In the genomic region with DNA sequence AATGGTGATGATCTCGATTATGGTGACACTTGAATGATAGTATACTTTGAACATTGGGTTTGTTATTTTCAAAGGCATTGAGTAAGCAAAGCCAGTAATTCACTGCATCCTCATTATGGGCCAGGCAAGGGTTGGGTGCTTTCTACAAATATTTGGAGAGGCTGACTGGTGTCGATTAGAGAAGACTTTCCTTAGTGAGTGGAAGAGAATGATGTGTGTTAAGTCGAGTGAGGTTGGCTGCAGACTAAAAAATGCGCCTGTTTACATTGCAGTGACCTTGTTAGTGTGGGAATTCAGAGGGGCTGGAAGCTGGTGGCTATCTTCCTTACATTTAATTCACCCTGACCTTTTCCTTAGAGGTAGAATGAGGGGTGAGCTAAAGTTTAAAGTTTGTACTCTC, we compare ENCODE assay signal across 21 cellular contexts. TPM values are rescaled to one million over a fixed set of nuclear protein-coding genes. Genes with fewer than 3 reads are reported as not detected.
DNase-seq lines count a peak whose midpoint lies in the region; ATAC-seq and TF ChIP-seq lines count a peak whose summit lies in the region.
"Had no signal": no experiment of that assay in that cellular context is flagged by ENCODE, and none has a peak within 500 bp of the region (broad histone marks: within the 10 kb centered on the region; RNA-seq: fewer than 3 reads in every experiment).

No MANE protein-coding gene starts in this region.

- H3K56ac ChIP-seq in H9 (ENCODE audit: insufficient read length, low read depth, low read length): no peak overlapping the region

- no peak overlapping the region for H4K91ac ChIP-seq in H9 (ENCODE audit: insufficient read length, low read depth, low read length)

- DNase-seq in H9: no peak
- peak; percentile 26 to 43 for DNase-seq in NCI-H1930 (lab: John Stamatoyannopoulos, UW)
- DNase-seq in glutamatergic neuron: no peak
- peak; percentile 69 for DNase-seq in osteoblast (ENCODE audit: insufficient read length, low spot score, missing footprints)
- no peak for DNase-seq in T-helper 9 cell
- no peak for DNase-seq in G401 (ENCODE audit: low spot score)
- DNase-seq: activated CD4-positive, alpha-beta T cell treated with anti-CD3 and anti-CD28 coated beads, Interleukin-2, amount 50 U/mL, for 48 hours; activated naive CD8-positive, alpha-beta T cell treated with anti-CD3 and anti-CD28 coated beads, Interleukin-2, amount 10 ng/mL, durations not matched to agents 7 days and 5 days; activated T-cell treated with anti-CD3 and anti-CD28 coated beads, Interleukin-2, amount 50 U/mL, for 24 hours; brain microvascular endothelial cell; dermis blood vessel endothelial cell; KBM-7; midbrain; NCI-H1105; NCI-H526 treated with DMSO at 0.1 percent for 48 hours; occipital lobe; Peyer's patch; stimulated activated CD4-positive, alpha-beta T cell treated with anti-CD3 and anti-CD28 coated beads, Interleukin-2, amount 100 ng/mL, for 24 hours had no signal

- H3K27ac ChIP-seq in H9 (ENCODE audit: insufficient read length, low read depth, low read length) (peak overlapping the region; percentile 87), osteoblast (ENCODE audit: low read depth, low read length) (no peak overlapping the region)
- H3K27ac ChIP-seq: brain microvascular endothelial cell, Peyer's patch, thoracic aorta had no signal

- no peak overlapping the region for H3K4me3 ChIP-seq in osteoblast (ENCODE audit: insufficient read depth, low read length)
- H3K4me3 ChIP-seq: Peyer's patch, thoracic aorta had no signal

- no peaks in the 10 kb centered on the region for H4K20me1 ChIP-seq in H9 (ENCODE audit: control insufficient read depth, insufficient read depth, insufficient read length)
- H4K20me1 ChIP-seq in osteoblast (ENCODE audit: insufficient read depth, low read length): peaks cover 6% of the 10 kb centered on the region

- no peak overlapping the region for H2AFZ ChIP-seq in H9 (ENCODE audit: low read length)
- H2AFZ ChIP-seq in osteoblast (ENCODE audit: low read length): no peak overlapping the region

- H2AK5ac ChIP-seq in H9 (ENCODE audit: insufficient read length, low read length): no peak overlapping the region

- H2BK120ac ChIP-seq in H9 (ENCODE audit: low read depth, low read length, poor library complexity, severe bottlenecking): no peak overlapping the region

- WGBS in H9 (ENCODE audit: extremely low coverage, insufficient read length, low lambda C conversion rate): no CpG with 5 or more reads among the region's 4 CpGs

- peaks cover 3% of the 10 kb centered on the region for H3K79me1 ChIP-seq in H9 (ENCODE audit: insufficient read depth, low read depth, low read length, poor library complexity, severe bottlenecking)

- H3K4me1 ChIP-seq in H9 (ENCODE audit: insufficient read depth, low read length): peaks cover 9% of the 10 kb centered on the region
- H3K4me1 ChIP-seq in osteoblast (ENCODE audit: insufficient read depth, low read length): peaks cover 15% of the 10 kb centered on the region
- H3K4me1 ChIP-seq: Peyer's patch had no signal

- H3K36me3 Mint-ChIP-seq in H9 (ENCODE audit: insufficient read depth in 1 of 3, low read depth in 3 of 3) (peaks cover 11 to 23% (median 12%) of the 10 kb centered on the region in 3 experiments), glutamatergic neuron (ENCODE audit: unreplicated experiment) (peaks cover 3% of the 10 kb centered on the region)
- H3K36me3 Mint-ChIP-seq: activated naive CD8-positive, alpha-beta T cell treated with anti-CD3 and anti-CD28 coated beads, Interleukin-2, amount 10 ng/mL, durations not matched to agents 7 days and 5 days had no signal

- no peak overlapping the region for H2BK12ac ChIP-seq in H9 (ENCODE audit: insufficient read length, low read depth, low read length)

- H3K4me3 Mint-ChIP-seq in H9: peak overlapping the region; percentile 52 to 69
- no peak overlapping the region for H3K4me3 Mint-ChIP-seq in glutamatergic neuron (ENCODE audit: unreplicated experiment)
- H3K4me3 Mint-ChIP-seq: activated naive CD8-positive, alpha-beta T cell treated with anti-CD3 and anti-CD28 coated beads, Interleukin-2, amount 10 ng/mL, durations not matched to agents 7 days and 5 days; activated T-cell treated with anti-CD3 and anti-CD28 coated beads, Interleukin-2, amount 50 U/mL, for 24 hours had no signal

- no peak overlapping the region for H4K8ac ChIP-seq in H9 (replicated peaks; ENCODE audit: insufficient read length, low read depth, low read length)

- peaks cover 54 to 59% of the 10 kb centered on the region in 2 experiments for H3K4me1 Mint-ChIP-seq in H9
- peaks cover 42% of the 10 kb centered on the region for H3K4me1 Mint-ChIP-seq in glutamatergic neuron (ENCODE audit: low read depth, unreplicated experiment)
- H3K4me1 Mint-ChIP-seq: activated naive CD8-positive, alpha-beta T cell treated with anti-CD3 and anti-CD28 coated beads, Interleukin-2, amount 10 ng/mL, durations not matched to agents 7 days and 5 days had no signal

- peaks cover 6% of the 10 kb centered on the region for H3K23me2 ChIP-seq in H9 (ENCODE audit: insufficient read length, low read depth, low read length, poor library complexity, severe bottlenecking)

- H3K9ac ChIP-seq in H9 (ENCODE audit: extremely low read depth, insufficient read length, low read length): no peak overlapping the region

- H3K18ac ChIP-seq in H9 (ENCODE audit: insufficient read length, low read depth, low read length): no peak overlapping the region

- TF ChIP-seq CTCF in H9 (conservative IDR thresholded peaks at IDR 0.05) (no peak), glutamatergic neuron (IDR thresholded peaks at IDR 0.05; ENCODE audit: partially characterized antibody, unreplicated experiment) (no peak), osteoblast (IDR thresholded peaks at IDR 0.05; ENCODE audit: extremely low read depth, low read depth, low read length) (no peak)

- in situ Hi-C loops in G401 (cut with HindIII; ENCODE audit: low sequenced_read_pairs): no loop called here

- H2BK15ac ChIP-seq in H9 (ENCODE audit: low read depth, low read length): no peak overlapping the region

- H3K36me3 ChIP-seq in osteoblast (ENCODE audit: insufficient read depth, low read length): no peaks in the 10 kb centered on the region
- H3K36me3 ChIP-seq: brain microvascular endothelial cell, Peyer's patch, thoracic aorta had no signal

- H3K4me2 ChIP-seq in H9 (ENCODE audit: insufficient read depth, insufficient read length, low read length) (peak overlapping the region; percentile 82), osteoblast (ENCODE audit: insufficient read depth, low read length) (no peak overlapping the region)

- H3T11ph ChIP-seq in H9 (ENCODE audit: low read length): no peak overlapping the region

- H4K5ac ChIP-seq in H9 (ENCODE audit: insufficient read length, low read depth, low read length): no peak overlapping the region

- peaks cover 9 to 11% of the 10 kb centered on the region in 2 experiments; a peak in 4 of 5 replicates for H3K9me3 Mint-ChIP-seq in H9
- peaks cover 17% of the 10 kb centered on the region for H3K9me3 Mint-ChIP-seq in glutamatergic neuron (ENCODE audit: unreplicated experiment)
- H3K9me3 Mint-ChIP-seq: activated T-cell treated with anti-CD3 and anti-CD28 coated beads, Interleukin-2, amount 50 U/mL, for 24 hours had no signal

- H3K9me3 ChIP-seq in H9 (ENCODE audit: control insufficient read depth, low read depth, low read length) (no peaks in the 10 kb centered on the region), osteoblast (ENCODE audit: low read depth, low read length) (no peaks in the 10 kb centered on the region)
- H3K9me3 ChIP-seq: Peyer's patch, thoracic aorta had no signal

- H3K79me2 ChIP-seq in H9 (ENCODE audit: insufficient read depth, low read length): peaks cover 6% of the 10 kb centered on the region; the same call in 1 of the 2 replicates
- peaks cover 89% of the 10 kb centered on the region for H3K79me2 ChIP-seq in osteoblast (ENCODE audit: insufficient read depth, low read length)

- H3K4ac ChIP-seq in H9 (ENCODE audit: low read depth, low read length): no peak overlapping the region

- no peak for ATAC-seq in HG03097 (IDR thresholded peaks at IDR 0.05; ENCODE audit: low FRiP score, unreplicated experiment)

- no peaks in the 10 kb centered on the region for H3K27me3 ChIP-seq in H9 (ENCODE audit: insufficient read depth, low read length)
- no peaks in the 10 kb centered on the region for H3K27me3 ChIP-seq in osteoblast (ENCODE audit: insufficient read depth, low read length)
- H3K27me3 ChIP-seq: brain microvascular endothelial cell, Peyer's patch had no signal

- no peak overlapping the region for H2BK20ac ChIP-seq in H9 (ENCODE audit: low read depth, low read length, poor library complexity, severe bottlenecking)

- H2BK5ac ChIP-seq in H9 (ENCODE audit: insufficient read length, low read length): no peak overlapping the region

- no peaks in the 10 kb centered on the region; the same call in 1 of the 2 replicates for H3K27me3 Mint-ChIP-seq in H9 (ENCODE audit: low read depth)
- peaks cover 4% of the 10 kb centered on the region for H3K27me3 Mint-ChIP-seq in glutamatergic neuron (ENCODE audit: unreplicated experiment)

- H3K23ac ChIP-seq in H9 (ENCODE audit: insufficient read length, low read depth, low read length): no peak overlapping the region

- H3K27ac Mint-ChIP-seq in H9: peak overlapping the region; percentile 80 to 99 (median 97)
- H3K27ac Mint-ChIP-seq in glutamatergic neuron (ENCODE audit: unreplicated experiment): peak overlapping the region; percentile 31
- H3K27ac Mint-ChIP-seq: activated naive CD8-positive, alpha-beta T cell treated with anti-CD3 and anti-CD28 coated beads, Interleukin-2, amount 10 ng/mL, durations not matched to agents 7 days and 5 days; activated T-cell treated with anti-CD3 and anti-CD28 coated beads, Interleukin-2, amount 50 U/mL, for 24 hours had no signal

- no peak overlapping the region for H3K14ac ChIP-seq in H9 (ENCODE audit: insufficient read depth, low read length)

RNA-seq across cellular contexts. Expression of gene RNF113B, which starts 22.4 kb away (rescaled TPM):
- total RNA-seq in H9 (2021) (not detected in 2 replicates), glutamatergic neuron (ENCODE audit: unreplicated experiment) (not detected), osteoblast (not detected in 2 replicates)
- total RNA-seq in G401 (2014; rRNA removed; shearing (Covaris generic)): not detected in 2 replicates
- total RNA-seq: activated naive CD8-positive, alpha-beta T cell treated with anti-CD3 and anti-CD28 coated beads, Interleukin-2, amount 10 ng/mL, durations not matched to agents 7 days and 5 days; dermis blood vessel endothelial cell; glomerular endothelial cell; occipital lobe; Peyer's patch; thoracic aorta had no signal

RNA-seq across cellular contexts. Expression of gene FARP1, which starts 56.6 kb away (rescaled TPM):
- total RNA-seq in H9 (2021): 95.9 and 97.4 TPM in 2 replicates
- 233 TPM for total RNA-seq in glutamatergic neuron (ENCODE audit: unreplicated experiment)
- 30.6 and 36.2 TPM in 2 replicates for total RNA-seq in osteoblast
- total RNA-seq in G401 (2014; rRNA removed; shearing (Covaris generic)): 17.9 and 50.3 TPM in 2 replicates

Comparison
In these comparisons a context has a peak if more than half of its experiments do, and no peak if none do; other contexts are left out.
1. DNase-seq: peak in NCI-H1930 (2 of 2) and osteoblast (single experiment); none in H9 (single experiment), glutamatergic neuron (single experiment), T-helper 9 cell (single experiment) and G401 (single experiment).